In the genomic region with DNA sequence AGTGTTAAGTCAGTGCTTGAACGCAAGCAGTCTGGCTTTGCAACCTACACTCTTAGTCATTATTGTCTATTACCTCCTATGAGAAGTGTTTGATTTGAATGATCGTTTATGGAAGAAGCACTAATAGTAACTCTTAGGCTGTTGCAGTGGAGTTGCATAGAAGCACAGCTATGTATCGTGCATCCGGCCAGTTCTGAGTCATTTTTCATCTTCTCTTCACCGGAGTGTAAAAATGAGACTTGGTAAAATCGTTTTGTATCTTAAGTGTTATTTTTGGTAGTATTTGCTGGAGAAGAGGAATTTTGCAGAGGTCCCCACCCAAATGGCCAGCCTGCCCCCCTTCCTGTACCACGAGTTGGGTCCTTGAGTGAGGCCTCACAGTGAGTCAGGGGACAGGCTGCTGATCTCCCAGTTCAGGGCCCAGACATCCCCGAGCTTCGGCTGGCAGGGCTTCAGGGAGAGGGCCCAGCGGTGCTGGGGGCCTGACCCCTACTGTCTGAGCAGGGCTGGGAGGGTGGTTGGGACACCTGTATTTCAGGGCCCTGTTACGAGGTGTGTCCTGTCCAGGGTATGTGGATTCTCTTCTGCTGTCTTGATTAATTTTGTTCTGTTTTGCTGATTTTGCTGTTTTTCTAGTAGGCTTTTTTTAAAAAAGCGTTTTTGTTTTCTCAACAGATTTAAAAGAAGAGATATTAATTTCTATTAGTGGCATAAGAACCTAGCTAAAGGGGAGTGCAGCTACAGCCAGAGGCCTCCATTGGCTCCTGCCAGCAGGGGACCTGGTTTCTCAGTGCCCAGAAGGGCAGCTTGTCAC, we compare ENCODE assay signal across 19 cellular contexts.
"Had no signal": no experiment of that assay in that cellular context is flagged by ENCODE, and none has a peak within 500 bp of the region (broad histone marks: within the 10 kb centered on the region; RNA-seq: fewer than 3 reads in every experiment).

No MANE protein-coding gene starts in this region.

- H3K27ac ChIP-seq: dorsolateral prefrontal cortex, hepatocyte, left lung, neutrophil, transverse colon had no signal

- H3K27me3 Mint-ChIP-seq: activated naive CD8-positive, alpha-beta T cell had no signal

- H3K36me3 Mint-ChIP-seq: activated naive CD8-positive, alpha-beta T cell; natural killer cell; T-cell had no signal

- H3K9me3 Mint-ChIP-seq: natural killer cell had no signal

- H3K36me3 ChIP-seq: neutrophil had no signal

- DNase-seq: activated CD4-positive, alpha-beta T cell treated with anti-CD3 and anti-CD28 coated beads, Interleukin-2, amount 50 U/mL, for 48 hours; activated gamma-delta T cell; activated T-cell treated with anti-CD3 and anti-CD28 coated beads, Interleukin-2, amount 50 U/mL, for 48 hours; anterior cingulate cortex; dorsolateral prefrontal cortex; kidney; left lung; natural killer cell; posterior cingulate gyrus; retina; stimulated activated CD4-positive, alpha-beta T cell treated with anti-CD3 and anti-CD28 coated beads, Interleukin-15, amount 100 ng/mL, for 24 hours; stimulated activated CD4-positive, alpha-beta T cell treated with anti-CD3 and anti-CD28 coated beads, Interleukin-4, amount 100 ng/mL, for 24 hours; stimulated activated naive CD4-positive, alpha-beta T cell treated with Interleukin-2 at 50 U/mL for 16 hours; T-cell; T1000; transverse colon had no signal

- H2AFZ ChIP-seq: hepatocyte had no signal

- FAIRE-seq: kidney had no signal

- H3K4me3 Mint-ChIP-seq: activated naive CD8-positive, alpha-beta T cell; natural killer cell; T-cell had no signal

- H3K27me3 ChIP-seq: dorsolateral prefrontal cortex, hepatocyte, left lung, neutrophil, transverse colon had no signal

- H3K9me3 ChIP-seq: left lung, neutrophil, transverse colon had no signal

- H3K4me2 ChIP-seq: hepatocyte had no signal

- H3K4me1 Mint-ChIP-seq: T-cell had no signal

- H3K4me3 ChIP-seq: dorsolateral prefrontal cortex, hepatocyte, left lung, transverse colon had no signal

- H3K27ac Mint-ChIP-seq: natural killer cell, T-cell had no signal

- H3K79me2 ChIP-seq: hepatocyte had no signal
